ENCODE assay signal across 28 cellular contexts in genomic region chr19:8174706-8175105, GRCh38. TPM values are rescaled to one million over a fixed set of nuclear protein-coding genes. Genes with fewer than 3 reads are reported as not detected.
DNase-seq lines count a peak whose midpoint lies in the region; ATAC-seq, FAIRE-seq and TF ChIP-seq lines count a peak whose summit lies in the region.
"Had no signal": no experiment of that assay in that cellular context is flagged by ENCODE, and none has a peak within 500 bp of the region (broad histone marks: within the 10 kb centered on the region; RNA-seq: fewer than 3 reads in every experiment).

No MANE protein-coding gene starts in this region.

- no peak for TF ChIP-seq CTCF in MCF 10A (IDR thresholded peaks at IDR 0.05; ENCODE audit: unreplicated experiment)

- no TSS peak for BruUV-seq in MCF 10A (replicated peaks; lab: Mats Ljungman, UMichigan)

- intact Hi-C loops in MCF 10A (cut with micrococcal nuclease) = no loop called here

- ATAC-seq in GM21619 (IDR thresholded peaks at IDR 0.05; ENCODE audit: unreplicated experiment) = no peak
- ATAC-seq in HG03135 (IDR thresholded peaks at IDR 0.05; ENCODE audit: unreplicated experiment) = no peak
- ATAC-seq: activated CD8-positive, alpha-beta T cell treated with anti-CD3 and anti-CD28 coated beads for 36 hours; activated T-cell treated with anti-CD3 and anti-CD28 coated beads, Interleukin-2, amount 50 U/mL, for 4 hours; HCT116; left ventricle myocardium superior had no signal

- H3K4me1 Mint-ChIP-seq in MCF 10A (ENCODE audit: insufficient read depth, unreplicated experiment) = peaks cover 7% of the 10 kb centered on the region
- H3K4me1 Mint-ChIP-seq: central memory CD8-positive, alpha-beta T cell had no signal

- POLR2A ChIA-PET in MCF 10A (lab: Yijun Ruan, JAX) = interaction anchor here (0.6 to 1.2 kb wide), 8 partner anchors 10 to 135 kb away, joined by 3 to 4 read pairs (median 3); no protein-coding TSS in a partner anchor

- in situ Hi-C loops in ACHN (cut with HindIII; ENCODE audit: low pct_ligation_motif_present, low pct_unique_long_range_greater_than_20kb, low sequenced_read_pairs) = no loop called here

- H3K9me3 Mint-ChIP-seq in MCF 10A (ENCODE audit: unreplicated experiment) = no peaks in the 10 kb centered on the region
- H3K9me3 Mint-ChIP-seq: activated CD8-positive, alpha-beta T cell treated with anti-CD3 and anti-CD28 coated beads for 36 hours; activated naive CD4-positive, alpha-beta T cell treated with anti-CD3 and anti-CD28 coated beads for 36 hours; activated T-cell treated with anti-CD3 and anti-CD28 coated beads, Interleukin-2, amount 50 U/mL, for 4 hours; central memory CD8-positive, alpha-beta T cell had no signal

- CTCF ChIA-PET in MCF 10A (lab: Yijun Ruan, JAX) = interaction anchor here (1.0 kb wide), 1 partner anchor 16 kb away, joined by 4 read pairs; no protein-coding TSS in a partner anchor

- no peaks in the 10 kb centered on the region for H3K36me3 Mint-ChIP-seq in MCF 10A (ENCODE audit: insufficient read depth, unreplicated experiment)

- no peaks in the 10 kb centered on the region for H3K27me3 Mint-ChIP-seq in MCF 10A (ENCODE audit: insufficient read depth, unreplicated experiment)
- H3K27me3 Mint-ChIP-seq: activated CD8-positive, alpha-beta T cell treated with anti-CD3 and anti-CD28 coated beads for 36 hours; central memory CD8-positive, alpha-beta T cell had no signal

- no peak for FAIRE-seq in H54 (lab: Jason Lieb, UNC)
- FAIRE-seq: A204.1 had no signal

- H3K4me3 Mint-ChIP-seq in MCF 10A (ENCODE audit: unreplicated experiment) = no peak overlapping the region
- H3K4me3 Mint-ChIP-seq: activated CD8-positive, alpha-beta T cell treated with anti-CD3 and anti-CD28 coated beads for 36 hours; activated naive CD4-positive, alpha-beta T cell treated with anti-CD3 and anti-CD28 coated beads for 36 hours; activated T-cell treated with anti-CD3 and anti-CD28 coated beads, Interleukin-2, amount 50 U/mL, for 4 hours; central memory CD8-positive, alpha-beta T cell had no signal

- DNase-seq in ACHN (peak; percentile 81), LHCN-M2 (ENCODE audit: low read depth) (peak; percentile 62), MCF 10A (ENCODE audit: unreplicated experiment) (peak; percentile 84), iris pigment epithelial cell (ENCODE audit: low read depth) (peak; percentile 40), SKM-1 (lab: John Stamatoyannopoulos, UW; ENCODE audit: unreplicated experiment) (no peak), H54 (ENCODE audit: insufficient read length, low spot score) (no peak)
- DNase-seq: activated CD8-positive, alpha-beta T cell treated with anti-CD3 and anti-CD28 coated beads for 36 hours; activated naive CD4-positive, alpha-beta T cell treated with anti-CD3 and anti-CD28 coated beads for 36 hours; activated T-cell treated with anti-CD3 and anti-CD28 coated beads, Interleukin-2, amount 50 U/mL, for 4 hours; BE2C; Caco-2; esophagus squamous epithelium; head of caudate nucleus; left ventricle myocardium superior; NCI-H1930; NCI-H446; NK-92 treated with Interleukin-12 subunit alpha and Interleukin-12 subunit beta, amount 100 ng/mL, for 24 hours; RPMI8226; stimulated activated CD4-positive, alpha-beta T cell treated with anti-CD3 and anti-CD28 coated beads, Interleukin-4, amount 100 ng/mL, for 4 hours; T-helper 9 cell; upper lobe of left lung had no signal

- TF ChIP-seq POLR2A in H54 (IDR thresholded peaks at IDR 0.05; ENCODE audit: low read depth, low read length) = no peak

- H3K27ac Mint-ChIP-seq in MCF 10A (ENCODE audit: low read depth, unreplicated experiment) = peak overlapping the region; percentile 27
- H3K27ac Mint-ChIP-seq: activated CD8-positive, alpha-beta T cell treated with anti-CD3 and anti-CD28 coated beads for 36 hours; activated naive CD4-positive, alpha-beta T cell treated with anti-CD3 and anti-CD28 coated beads for 36 hours had no signal

RNA-seq across cellular contexts. Expression of gene FBN3, which starts 25.3 kb away (rescaled TPM):
- not detected in 2 replicates for total RNA-seq in LHCN-M2 (2014; rRNA removed)
- not detected for polyA plus RNA-seq in LHCN-M2 (2012)
- not detected in 2 replicates for total RNA-seq in MCF 10A (2022)
- total RNA-seq: activated naive CD4-positive, alpha-beta T cell treated with anti-CD3 and anti-CD28 coated beads for 36 hours; Daoy; left ventricle myocardium superior; pulmonary artery endothelial cell had no signal

RNA-seq across cellular contexts. Expression of gene CERS4, which starts 34.5 kb away (rescaled TPM):
- total RNA-seq in LHCN-M2 (2014; rRNA removed) (not detected in 2 replicates), MCF 10A (2022) (1.1 and 1.5 TPM in 2 replicates)
- polyA plus RNA-seq in LHCN-M2 (2012) = not detected

Comparison
In these comparisons a context has a peak if more than half of its experiments do, and no peak if none do; other contexts are left out.
1. DNase-seq: peak in ACHN (single experiment), LHCN-M2 (single experiment), MCF 10A (single experiment) and iris pigment epithelial cell (single experiment); none in SKM-1 (single experiment) and H54 (single experiment).